In genomic region chr9:89354471-89354870, GRCh38 we compare ENCODE assay signal across 16 cellular contexts. TPM values are rescaled to one million over a fixed set of nuclear protein-coding genes. Genes with fewer than 3 reads are reported as not detected.
DNase-seq lines count a peak whose midpoint lies in the region; ATAC-seq, FAIRE-seq and TF ChIP-seq lines count a peak whose summit lies in the region.
"Had no signal": no experiment of that assay in that cellular context is flagged by ENCODE, and none has a peak within 500 bp of the region (broad histone marks: within the 10 kb centered on the region; RNA-seq: fewer than 3 reads in every experiment).

No MANE protein-coding gene starts in this region.

- TF ChIP-seq EP300 in HepG2 (IDR thresholded peaks at IDR 0.05; ENCODE audit: low read depth in 2 of 2, low read length in 2 of 2) (no peak), HepG2 (CRISPR knock-in tag; IDR thresholded peaks at IDR 0.05; ENCODE audit: borderline replicate concordance) (no peak)

- H3K4me1 ChIP-seq in HepG2 (ENCODE audit: insufficient read depth, low read length) (peaks cover 80% of the 10 kb centered on the region), right lobe of liver (peaks cover 0 to 39% (median 20%) of the 10 kb centered on the region in 4 donors), endodermal cell (ENCODE audit: control insufficient read depth, insufficient read depth, low read length) (peaks cover 9% of the 10 kb centered on the region), trophoblast cell (ENCODE audit: control insufficient read depth in 1 of 2, insufficient read depth in 2 of 2, low read length in 2 of 2) (peaks cover 0 to 2% of the 10 kb centered on the region in 2 experiments)
- H3K4me1 ChIP-seq: A549 had no signal

- WGBS in HepG2 (ENCODE audit: low lambda C conversion rate), result 100% methylated on average over 1 of the region's 6 CpGs
- 100% methylated on average over 1 of the region's 6 CpGs for WGBS in right lobe of liver (ENCODE audit: insufficient coverage, low coverage, low lambda C conversion rate, missing lambda C conversion rate)
- WGBS in endodermal cell (ENCODE audit: insufficient coverage in 1 of 2, insufficient read length in 1 of 2), 2 experiments, result 99 to 100% methylated on average over 5 to 6 of the region's 6 CpGs
- no CpG with 5 or more reads among the region's 6 CpGs for WGBS in trophoblast cell (ENCODE audit: extremely low coverage, insufficient coverage, insufficient read length)

- H4K91ac ChIP-seq in trophoblast cell (ENCODE audit: low read depth, low read length), result no peak overlapping the region

- H3K9me3 ChIP-seq in HepG2 (ENCODE audit: low read length) (no peaks in the 10 kb centered on the region), right lobe of liver (no peaks in the 10 kb centered on the region), endodermal cell (ENCODE audit: control insufficient read depth, low read length) (no peaks in the 10 kb centered on the region), trophoblast cell (ENCODE audit: insufficient read depth, low read depth, low read length) (peaks cover 7% of the 10 kb centered on the region)
- H3K9me3 ChIP-seq: A549 had no signal

- peak overlapping the region; percentile 13 for H3K23ac ChIP-seq in trophoblast cell (ENCODE audit: low read length)

- no peaks in the 10 kb centered on the region for H3K9me3 Mint-ChIP-seq in endodermal cell

- no peak overlapping the region for H3K18ac ChIP-seq in trophoblast cell (ENCODE audit: low read length)

- H2BK5ac ChIP-seq in trophoblast cell (ENCODE audit: low read depth, low read length, poor library complexity), result no peak overlapping the region

- TF ChIP-seq CTCF in HepG2 (CRISPR knock-in tag; IDR thresholded peaks at IDR 0.05), result no peak
- no peak for TF ChIP-seq CTCF in right lobe of liver (IDR thresholded peaks at IDR 0.05)
- no peak for TF ChIP-seq CTCF in endodermal cell (conservative IDR thresholded peaks at IDR 0.05)

- CTCF ChIA-PET in HepG2 (lab: Yijun Ruan, JAX; ENCODE audit: low intra/inter-chr PET ratio, low total read pairs), result no interaction called here

- no peak overlapping the region for H4K12ac ChIP-seq in trophoblast cell (ENCODE audit: low read depth, low read length)

- peaks cover 9% of the 10 kb centered on the region for H3K4me1 Mint-ChIP-seq in endodermal cell

- no peaks in the 10 kb centered on the region for H3K27me3 Mint-ChIP-seq in endodermal cell (ENCODE audit: insufficient read depth)

- H3K79me2 ChIP-seq in HepG2 (ENCODE audit: insufficient read depth, low read length) (no peaks in the 10 kb centered on the region), trophoblast cell (ENCODE audit: control insufficient read depth, insufficient read depth, low read length, poor library complexity) (no peaks in the 10 kb centered on the region)

- BruUV-seq in HepG2 (replicated peaks; lab: Mats Ljungman, UMichigan), result no TSS peak

- no peak overlapping the region for H2BK120ac ChIP-seq in trophoblast cell (ENCODE audit: insufficient read depth, low read length, poor library complexity)

- no peaks in the 10 kb centered on the region for H4K20me1 ChIP-seq in HepG2 (ENCODE audit: insufficient read depth, low read length)

- no peaks in the 10 kb centered on the region for H3K79me1 ChIP-seq in trophoblast cell (ENCODE audit: low read length)

- TF ChIP-seq POLR2A in HepG2 (IDR thresholded peaks at IDR 0.05; ENCODE audit: insufficient read depth in 1 of 2, low read depth in 2 of 2, low read length in 2 of 2), result no peak
- no peak for TF ChIP-seq POLR2A in right lobe of liver (IDR thresholded peaks at IDR 0.05)

- H3K27ac ChIP-seq in HepG2 (ENCODE audit: extremely low read length, insufficient read depth, low read length), result peak overlapping the region; percentile 10
- H3K27ac ChIP-seq in right lobe of liver, result no peak overlapping the region
- H3K27ac ChIP-seq in endodermal cell (ENCODE audit: low read depth, low read length), result no peak overlapping the region
- H3K27ac ChIP-seq in trophoblast cell (ENCODE audit: low read depth, low read length), result no peak overlapping the region
- H3K27ac ChIP-seq: A549, C4-2B had no signal

- peak overlapping the region; percentile 26 for H3K27ac Mint-ChIP-seq in endodermal cell

- H3K4me3 Mint-ChIP-seq in endodermal cell, result no peak overlapping the region

- intact Hi-C loops in HepG2 (cut with micrococcal nuclease; ENCODE audit: unreplicated experiment) (no loop called here), right lobe of liver (cut with DNase I) (no loop called here)

- H3K27me3 ChIP-seq in HepG2 (ENCODE audit: control insufficient read depth in 1 of 2, insufficient read depth in 2 of 2, low read length in 2 of 2), result no peaks in the 10 kb centered on the region
- no peaks in the 10 kb centered on the region for H3K27me3 ChIP-seq in right lobe of liver
- no peaks in the 10 kb centered on the region for H3K27me3 ChIP-seq in endodermal cell (ENCODE audit: control insufficient read depth, insufficient read depth, low read length, poor library complexity, severe bottlenecking)
- H3K27me3 ChIP-seq in trophoblast cell (ENCODE audit: insufficient read depth, low read length), result no peaks in the 10 kb centered on the region

- no peak overlapping the region for H2AK5ac ChIP-seq in trophoblast cell (ENCODE audit: low read length)

- FAIRE-seq in HepG2 (lab: Jason Lieb, UNC), result no peak
- FAIRE-seq: A549, H1, HTR-8/SVneo, K562 had no signal

- no peak overlapping the region for H3K4me2 ChIP-seq in HepG2 (ENCODE audit: low read depth, low read length)
- no peak overlapping the region for H3K4me2 ChIP-seq in trophoblast cell (ENCODE audit: low read length)
- H3K4me2 ChIP-seq: A549 had no signal

- no peak for DNase-seq in HepG2 (ENCODE audit: low spot score)
- no peak for DNase-seq in right lobe of liver
- no peak for DNase-seq in endodermal cell
- DNase-seq in trophoblast cell, result no peak
- DNase-seq in epidermal melanocyte (ENCODE audit: insufficient read length, low spot score), result no peak
- DNase-seq in stimulated activated naive CD8-positive, alpha-beta T cell treated with anti-CD3 and anti-CD28 coated beads, Interleukin-15, Interleukin-2, amounts not matched to agents 100 U/mL and 50 U/mL, for 24 hours, result no peak
- no peak for DNase-seq in stimulated activated CD4-positive, alpha-beta T cell treated with anti-CD3 and anti-CD28 coated beads, Interleukin-15, amount 100 ng/mL, for 24 hours
- DNase-seq: NCI-H1436 treated with DMSO at 0.1 percent for 48 hours; NK-92 treated with Interleukin-12 subunit alpha and Interleukin-12 subunit beta, amount 100 ng/mL, for 24 hours; OCI-M1; RPMI8226 had no signal

- no peak for TF ChIP-seq RAD21 in HepG2 (CRISPR knock-in tag; IDR thresholded peaks at IDR 0.05)

- H3K4me3 ChIP-seq in HepG2 (replicated peaks in 1 of 3; ENCODE audit: insufficient read depth in 1 of 3, low read depth in 2 of 3, low read length in 3 of 3), result no peak overlapping the region
- H3K4me3 ChIP-seq in right lobe of liver, result no peak overlapping the region
- no peak overlapping the region for H3K4me3 ChIP-seq in endodermal cell (ENCODE audit: low read length)
- no peak overlapping the region for H3K4me3 ChIP-seq in trophoblast cell (ENCODE audit: low read depth, low read length)
- H3K4me3 ChIP-seq: A549, K562 had no signal

- H3K36me3 ChIP-seq in HepG2 (replicated peaks in 1 of 2; ENCODE audit: control insufficient read depth in 1 of 2, insufficient read depth in 2 of 2, low read length in 2 of 2) (peaks cover 16 to 47% of the 10 kb centered on the region in 2 experiments), right lobe of liver (peaks cover 8 to 51% (median 17%) of the 10 kb centered on the region in 4 donors), endodermal cell (ENCODE audit: control insufficient read depth, insufficient read depth, low read length) (peaks cover 70% of the 10 kb centered on the region), trophoblast cell (ENCODE audit: control insufficient read depth in 1 of 2, insufficient read depth in 2 of 2, low read length in 2 of 2) (peaks cover 61 to 78% of the 10 kb centered on the region in 2 experiments)

- H2AFZ ChIP-seq in HepG2 (ENCODE audit: low read length), result no peak overlapping the region
- no peak overlapping the region for H2AFZ ChIP-seq in trophoblast cell (ENCODE audit: insufficient read depth, low read length, poor library complexity)

- ATAC-seq in HepG2, result no peak
- no peak for ATAC-seq in right lobe of liver
- no peak for ATAC-seq in stimulated activated naive CD8-positive, alpha-beta T cell treated with anti-CD3 and anti-CD28 coated beads, Interleukin-15, Interleukin-2, amounts not matched to agents 100 U/mL and 50 U/mL, for 24 hours
- ATAC-seq: K562 had no signal

- no peak overlapping the region for H3K4ac ChIP-seq in trophoblast cell (ENCODE audit: low read depth, low read length)

- H3K36me3 Mint-ChIP-seq in endodermal cell (ENCODE audit: low read depth), result peaks cover 83% of the 10 kb centered on the region

- no peak overlapping the region for H3K14ac ChIP-seq in trophoblast cell (ENCODE audit: low read length)

- H2BK12ac ChIP-seq in trophoblast cell (ENCODE audit: low read length), result no peak overlapping the region

- no peak overlapping the region for H3K9ac ChIP-seq in HepG2 (ENCODE audit: insufficient read depth, low read depth, low read length)
- H3K9ac ChIP-seq in endodermal cell (ENCODE audit: extremely low read depth, low read length, poor library complexity, severe bottlenecking), result no peak overlapping the region
- H3K9ac ChIP-seq in trophoblast cell (ENCODE audit: low read length), result no peak overlapping the region

- POLR2A ChIA-PET in HepG2 (lab: Yijun Ruan, JAX), result interaction anchor here (1.2 kb wide), 1 partner anchor 44 kb away, joined by 3 read pairs; the partner anchor contains the start of gene CKS2

- H4K8ac ChIP-seq in trophoblast cell (ENCODE audit: low read depth, low read length), result no peak overlapping the region

- in situ Hi-C loops in HepG2 (cut with HindIII; ENCODE audit: extremely low pct_ligation_motif_present, low pct_unique_long_range_greater_than_20kb), result no loop called here

RNA-seq across cellular contexts. Expression of gene SECISBP2, which starts 36.2 kb away (rescaled TPM):
- 32.4 and 32.9 TPM in 2 replicates for total RNA-seq in HepG2 (2016; rRNA removed; fragmentation: Illumina TruSeq; extraction: Trizol)
- total RNA-seq in HepG2 (2016; cell fraction: cytosol; rRNA removed; fragmentation: Illumina TruSeq; extraction: Trizol; ENCODE audit: low read depth), result 14.6 and 17.7 TPM in 2 replicates
- total RNA-seq in HepG2 (2016; cell fraction: insoluble cytoplasmic fraction; rRNA removed; fragmentation: Illumina TruSeq; extraction: Trizol), result 34.2 and 35.3 TPM in 2 replicates
- total RNA-seq in HepG2 (2016; cell fraction: membrane; rRNA removed; fragmentation: Illumina TruSeq; extraction: Trizol), result 39.7 and 44.1 TPM in 2 replicates
- total RNA-seq in HepG2 (2016; cell fraction: nucleus; rRNA removed; fragmentation: Illumina TruSeq; extraction: Trizol), result 37.8 and 40.1 TPM in 2 replicates
- polyA plus RNA-seq in HepG2 (2011; rRNA removed), result 38.0 and 38.4 TPM in 2 replicates
- polyA plus RNA-seq in HepG2 (2011; cell fraction: cytosol; rRNA removed), result 20.4 and 26.2 TPM in 2 replicates
- 48.6 and 57.7 TPM in 2 replicates for polyA plus RNA-seq in HepG2 (2011; cell fraction: nucleus; rRNA removed)
- 31.4 and 31.5 TPM in 2 replicates for polyA plus RNA-seq in HepG2 (2012)
- 18.7 and 19.7 TPM in 2 replicates for polyA plus RNA-seq in HepG2 (2016; cell fraction: cytosol; fragmentation: Illumina TruSeq; extraction: Trizol; ENCODE audit: low read depth)
- 32.7 and 33.1 TPM in 2 replicates for polyA plus RNA-seq in HepG2 (2016; cell fraction: insoluble cytoplasmic fraction; fragmentation: Illumina TruSeq; extraction: Trizol; ENCODE audit: low read depth)
- 33.3 and 34.2 TPM in 2 replicates for polyA plus RNA-seq in HepG2 (2016; cell fraction: membrane; fragmentation: Illumina TruSeq; extraction: Trizol; ENCODE audit: low read depth)
- 46.3 and 52.0 TPM in 2 replicates for polyA plus RNA-seq in HepG2 (2016; cell fraction: nucleus; fragmentation: Illumina TruSeq; extraction: Trizol; ENCODE audit: insufficient read depth, low read depth)
- 21.8 and 27.1 TPM in 2 replicates for polyA minus RNA-seq in HepG2 (2011; rRNA and poly(A)+ RNA removed; ENCODE audit: low replicate concordance)
- polyA minus RNA-seq in HepG2 (2011; cell fraction: cytosol; rRNA and poly(A)+ RNA removed), result 13.3 and 14.0 TPM in 2 replicates
- polyA minus RNA-seq in HepG2 (2011; cell fraction: nucleus; rRNA and poly(A)+ RNA removed), result 60.4 and 64.4 TPM in 2 replicates
- total RNA-seq in right lobe of liver, result 10 to 100 TPM; 17.3 to 34.2 (median 26.5) TPM
- total RNA-seq in endodermal cell, result 10 to 100 TPM; 55.7 to 56.0 TPM
- 56.8 TPM for polyA plus RNA-seq in endodermal cell (2013, experiment 1 of 2)
- 48.8 TPM for polyA plus RNA-seq in endodermal cell (2013, experiment 2 of 2)
- 32.7 and 32.9 TPM in 2 replicates for polyA plus RNA-seq in trophoblast cell (2013)

RNA-seq across cellular contexts. Expression of gene CKS2, which starts 43.5 kb away (rescaled TPM):
- 317 and 498 TPM in 2 replicates for total RNA-seq in HepG2 (2016; rRNA removed; fragmentation: Illumina TruSeq; extraction: Trizol)
- 202 and 209 TPM in 2 replicates for total RNA-seq in HepG2 (2016; cell fraction: cytosol; rRNA removed; fragmentation: Illumina TruSeq; extraction: Trizol; ENCODE audit: low read depth)
- total RNA-seq in HepG2 (2016; cell fraction: insoluble cytoplasmic fraction; rRNA removed; fragmentation: Illumina TruSeq; extraction: Trizol), result 319 and 528 TPM in 2 replicates
- 159 TPM in 2 replicates for total RNA-seq in HepG2 (2016; cell fraction: membrane; rRNA removed; fragmentation: Illumina TruSeq; extraction: Trizol)
- total RNA-seq in HepG2 (2016; cell fraction: nucleus; rRNA removed; fragmentation: Illumina TruSeq; extraction: Trizol), result 121 and 124 TPM in 2 replicates
- 151 and 251 TPM in 2 replicates for polyA plus RNA-seq in HepG2 (2011; rRNA removed)
- 262 and 383 TPM in 2 replicates for polyA plus RNA-seq in HepG2 (2011; cell fraction: cytosol; rRNA removed)
- 75.2 and 95.2 TPM in 2 replicates for polyA plus RNA-seq in HepG2 (2011; cell fraction: nucleus; rRNA removed)
- polyA plus RNA-seq in HepG2 (2012), result 170 and 179 TPM in 2 replicates
- 102 and 110 TPM in 2 replicates for polyA plus RNA-seq in HepG2 (2016; cell fraction: cytosol; fragmentation: Illumina TruSeq; extraction: Trizol; ENCODE audit: low read depth)
- 534 and 617 TPM in 2 replicates for polyA plus RNA-seq in HepG2 (2016; cell fraction: insoluble cytoplasmic fraction; fragmentation: Illumina TruSeq; extraction: Trizol; ENCODE audit: low read depth)
- polyA plus RNA-seq in HepG2 (2016; cell fraction: membrane; fragmentation: Illumina TruSeq; extraction: Trizol; ENCODE audit: low read depth), result 117 and 124 TPM in 2 replicates
- 190 and 193 TPM in 2 replicates for polyA plus RNA-seq in HepG2 (2016; cell fraction: nucleus; fragmentation: Illumina TruSeq; extraction: Trizol; ENCODE audit: insufficient read depth, low read depth)
- 158 and 427 TPM in 2 replicates for polyA minus RNA-seq in HepG2 (2011; rRNA and poly(A)+ RNA removed; ENCODE audit: low replicate concordance)
- polyA minus RNA-seq in HepG2 (2011; cell fraction: cytosol; rRNA and poly(A)+ RNA removed), result 55.3 and 63.5 TPM in 2 replicates
- 22.9 and 24.1 TPM in 2 replicates for polyA minus RNA-seq in HepG2 (2011; cell fraction: nucleus; rRNA and poly(A)+ RNA removed)
- 10 to 100 TPM in 3 of 6 experiments, 1 to 10 TPM in 3; 4.4 to 27.2 (median 9.1) TPM for total RNA-seq in right lobe of liver
- 100 to 1,000 TPM; 163 to 209 TPM for total RNA-seq in endodermal cell
- polyA plus RNA-seq in endodermal cell (2013, experiment 1 of 2), result 377 TPM
- polyA plus RNA-seq in endodermal cell (2013, experiment 2 of 2), result 393 TPM
- polyA plus RNA-seq in trophoblast cell (2013), result 352 and 395 TPM in 2 replicates

Comparison
In these comparisons a context has a peak if more than half of its experiments do, and no peak if none do; other contexts are left out.
1. RNA of gene CKS2, which starts 43.5 kb away (total RNA-seq): 121 to 528 TPM in HepG2 and 163 to 209 TPM in endodermal cell; 4.4 to 27.2 TPM in right lobe of liver; every median in the first group is over 4 times any median in the second.